1 cellular context compared by ENCODE assay signal in the genomic region with DNA sequence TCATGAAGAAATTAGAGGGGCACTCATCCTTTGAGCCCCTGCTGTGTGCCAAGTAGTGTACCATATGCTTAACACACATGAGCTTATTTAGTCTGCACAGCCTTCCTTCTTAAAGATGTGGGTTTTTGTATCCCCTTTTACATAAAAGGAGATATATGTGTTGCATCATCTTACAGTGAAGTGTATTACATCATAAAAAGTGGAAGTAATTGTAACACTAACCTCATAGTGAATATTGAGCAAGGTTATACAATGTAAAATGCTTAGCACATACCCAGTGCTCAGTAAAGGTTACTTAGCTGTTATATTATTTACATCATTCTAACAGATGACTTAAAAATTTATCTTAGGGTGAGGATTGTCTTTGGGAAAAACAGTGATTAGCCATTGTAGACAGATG.
TF ChIP-seq lines count a peak whose summit lies in the region.

No MANE protein-coding gene starts in this region.

TF ChIP-seq in K562, 482 proteins besides CTCF, POLR2A, EP300 and RAD21 (continued from another document and continues in another):
- TF ChIP-seq, protein P1, sequence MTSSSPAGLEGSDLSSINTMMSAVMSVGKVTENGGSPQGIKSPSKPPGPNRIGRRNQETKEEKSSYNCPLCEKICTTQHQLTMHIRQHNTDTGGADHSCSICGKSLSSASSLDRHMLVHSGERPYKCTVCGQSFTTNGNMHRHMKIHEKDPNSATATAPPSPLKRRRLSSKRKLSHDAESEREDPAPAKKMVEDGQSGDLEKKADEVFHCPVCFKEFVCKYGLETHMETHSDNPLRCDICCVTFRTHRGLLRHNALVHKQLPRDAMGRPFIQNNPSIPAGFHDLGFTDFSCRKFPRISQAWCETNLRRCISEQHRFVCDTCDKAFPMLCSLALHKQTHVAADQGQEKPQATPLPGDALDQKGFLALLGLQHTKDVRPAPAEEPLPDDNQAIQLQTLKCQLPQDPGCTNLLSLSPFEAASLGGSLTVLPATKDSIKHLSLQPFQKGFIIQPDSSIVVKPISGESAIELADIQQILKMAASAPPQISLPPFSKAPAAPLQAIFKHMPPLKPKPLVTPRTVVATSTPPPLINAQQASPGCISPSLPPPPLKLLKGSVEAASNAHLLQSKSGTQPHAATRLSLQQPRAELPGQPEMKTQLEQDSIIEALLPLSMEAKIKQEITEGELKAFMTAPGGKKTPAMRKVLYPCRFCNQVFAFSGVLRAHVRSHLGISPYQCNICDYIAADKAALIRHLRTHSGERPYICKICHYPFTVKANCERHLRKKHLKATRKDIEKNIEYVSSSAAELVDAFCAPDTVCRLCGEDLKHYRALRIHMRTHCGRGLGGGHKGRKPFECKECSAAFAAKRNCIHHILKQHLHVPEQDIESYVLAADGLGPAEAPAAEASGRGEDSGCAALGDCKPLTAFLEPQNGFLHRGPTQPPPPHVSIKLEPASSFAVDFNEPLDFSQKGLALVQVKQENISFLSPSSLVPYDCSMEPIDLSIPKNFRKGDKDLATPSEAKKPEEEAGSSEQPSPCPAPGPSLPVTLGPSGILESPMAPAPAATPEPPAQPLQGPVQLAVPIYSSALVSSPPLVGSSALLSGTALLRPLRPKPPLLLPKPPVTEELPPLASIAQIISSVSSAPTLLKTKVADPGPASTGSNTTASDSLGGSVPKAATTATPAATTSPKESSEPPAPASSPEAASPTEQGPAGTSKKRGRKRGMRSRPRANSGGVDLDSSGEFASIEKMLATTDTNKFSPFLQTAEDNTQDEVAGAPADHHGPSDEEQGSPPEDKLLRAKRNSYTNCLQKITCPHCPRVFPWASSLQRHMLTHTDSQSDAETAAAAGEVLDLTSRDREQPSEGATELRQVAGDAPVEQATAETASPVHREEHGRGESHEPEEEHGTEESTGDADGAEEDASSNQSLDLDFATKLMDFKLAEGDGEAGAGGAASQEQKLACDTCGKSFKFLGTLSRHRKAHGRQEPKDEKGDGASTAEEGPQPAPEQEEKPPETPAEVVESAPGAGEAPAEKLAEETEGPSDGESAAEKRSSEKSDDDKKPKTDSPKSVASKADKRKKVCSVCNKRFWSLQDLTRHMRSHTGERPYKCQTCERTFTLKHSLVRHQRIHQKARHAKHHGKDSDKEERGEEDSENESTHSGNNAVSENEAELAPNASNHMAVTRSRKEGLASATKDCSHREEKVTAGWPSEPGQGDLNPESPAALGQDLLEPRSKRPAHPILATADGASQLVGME (CRISPR knock-in tag; IDR thresholded peaks at IDR 0.05), result no peak
- no peak for TF ChIP-seq BRF1 (IDR thresholded peaks at IDR 0.05; ENCODE audit: borderline replicate concordance, extremely low read depth, insufficient read length)
- TF ChIP-seq, protein P2, sequence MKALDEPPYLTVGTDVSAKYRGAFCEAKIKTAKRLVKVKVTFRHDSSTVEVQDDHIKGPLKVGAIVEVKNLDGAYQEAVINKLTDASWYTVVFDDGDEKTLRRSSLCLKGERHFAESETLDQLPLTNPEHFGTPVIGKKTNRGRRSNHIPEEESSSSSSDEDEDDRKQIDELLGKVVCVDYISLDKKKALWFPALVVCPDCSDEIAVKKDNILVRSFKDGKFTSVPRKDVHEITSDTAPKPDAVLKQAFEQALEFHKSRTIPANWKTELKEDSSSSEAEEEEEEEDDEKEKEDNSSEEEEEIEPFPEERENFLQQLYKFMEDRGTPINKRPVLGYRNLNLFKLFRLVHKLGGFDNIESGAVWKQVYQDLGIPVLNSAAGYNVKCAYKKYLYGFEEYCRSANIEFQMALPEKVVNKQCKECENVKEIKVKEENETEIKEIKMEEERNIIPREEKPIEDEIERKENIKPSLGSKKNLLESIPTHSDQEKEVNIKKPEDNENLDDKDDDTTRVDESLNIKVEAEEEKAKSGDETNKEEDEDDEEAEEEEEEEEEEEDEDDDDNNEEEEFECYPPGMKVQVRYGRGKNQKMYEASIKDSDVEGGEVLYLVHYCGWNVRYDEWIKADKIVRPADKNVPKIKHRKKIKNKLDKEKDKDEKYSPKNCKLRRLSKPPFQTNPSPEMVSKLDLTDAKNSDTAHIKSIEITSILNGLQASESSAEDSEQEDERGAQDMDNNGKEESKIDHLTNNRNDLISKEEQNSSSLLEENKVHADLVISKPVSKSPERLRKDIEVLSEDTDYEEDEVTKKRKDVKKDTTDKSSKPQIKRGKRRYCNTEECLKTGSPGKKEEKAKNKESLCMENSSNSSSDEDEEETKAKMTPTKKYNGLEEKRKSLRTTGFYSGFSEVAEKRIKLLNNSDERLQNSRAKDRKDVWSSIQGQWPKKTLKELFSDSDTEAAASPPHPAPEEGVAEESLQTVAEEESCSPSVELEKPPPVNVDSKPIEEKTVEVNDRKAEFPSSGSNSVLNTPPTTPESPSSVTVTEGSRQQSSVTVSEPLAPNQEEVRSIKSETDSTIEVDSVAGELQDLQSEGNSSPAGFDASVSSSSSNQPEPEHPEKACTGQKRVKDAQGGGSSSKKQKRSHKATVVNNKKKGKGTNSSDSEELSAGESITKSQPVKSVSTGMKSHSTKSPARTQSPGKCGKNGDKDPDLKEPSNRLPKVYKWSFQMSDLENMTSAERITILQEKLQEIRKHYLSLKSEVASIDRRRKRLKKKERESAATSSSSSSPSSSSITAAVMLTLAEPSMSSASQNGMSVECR (CRISPR knock-in tag; IDR thresholded peaks at IDR 0.05), result no peak
- TF ChIP-seq ZNF830 (CRISPR knock-in tag; IDR thresholded peaks at IDR 0.05), result no peak
- no peak for TF ChIP-seq ZNF778 (CRISPR knock-in tag; IDR thresholded peaks at IDR 0.05)
- no peak for TF ChIP-seq ZZZ3 (IDR thresholded peaks at IDR 0.05)
- TF ChIP-seq, protein P3, sequence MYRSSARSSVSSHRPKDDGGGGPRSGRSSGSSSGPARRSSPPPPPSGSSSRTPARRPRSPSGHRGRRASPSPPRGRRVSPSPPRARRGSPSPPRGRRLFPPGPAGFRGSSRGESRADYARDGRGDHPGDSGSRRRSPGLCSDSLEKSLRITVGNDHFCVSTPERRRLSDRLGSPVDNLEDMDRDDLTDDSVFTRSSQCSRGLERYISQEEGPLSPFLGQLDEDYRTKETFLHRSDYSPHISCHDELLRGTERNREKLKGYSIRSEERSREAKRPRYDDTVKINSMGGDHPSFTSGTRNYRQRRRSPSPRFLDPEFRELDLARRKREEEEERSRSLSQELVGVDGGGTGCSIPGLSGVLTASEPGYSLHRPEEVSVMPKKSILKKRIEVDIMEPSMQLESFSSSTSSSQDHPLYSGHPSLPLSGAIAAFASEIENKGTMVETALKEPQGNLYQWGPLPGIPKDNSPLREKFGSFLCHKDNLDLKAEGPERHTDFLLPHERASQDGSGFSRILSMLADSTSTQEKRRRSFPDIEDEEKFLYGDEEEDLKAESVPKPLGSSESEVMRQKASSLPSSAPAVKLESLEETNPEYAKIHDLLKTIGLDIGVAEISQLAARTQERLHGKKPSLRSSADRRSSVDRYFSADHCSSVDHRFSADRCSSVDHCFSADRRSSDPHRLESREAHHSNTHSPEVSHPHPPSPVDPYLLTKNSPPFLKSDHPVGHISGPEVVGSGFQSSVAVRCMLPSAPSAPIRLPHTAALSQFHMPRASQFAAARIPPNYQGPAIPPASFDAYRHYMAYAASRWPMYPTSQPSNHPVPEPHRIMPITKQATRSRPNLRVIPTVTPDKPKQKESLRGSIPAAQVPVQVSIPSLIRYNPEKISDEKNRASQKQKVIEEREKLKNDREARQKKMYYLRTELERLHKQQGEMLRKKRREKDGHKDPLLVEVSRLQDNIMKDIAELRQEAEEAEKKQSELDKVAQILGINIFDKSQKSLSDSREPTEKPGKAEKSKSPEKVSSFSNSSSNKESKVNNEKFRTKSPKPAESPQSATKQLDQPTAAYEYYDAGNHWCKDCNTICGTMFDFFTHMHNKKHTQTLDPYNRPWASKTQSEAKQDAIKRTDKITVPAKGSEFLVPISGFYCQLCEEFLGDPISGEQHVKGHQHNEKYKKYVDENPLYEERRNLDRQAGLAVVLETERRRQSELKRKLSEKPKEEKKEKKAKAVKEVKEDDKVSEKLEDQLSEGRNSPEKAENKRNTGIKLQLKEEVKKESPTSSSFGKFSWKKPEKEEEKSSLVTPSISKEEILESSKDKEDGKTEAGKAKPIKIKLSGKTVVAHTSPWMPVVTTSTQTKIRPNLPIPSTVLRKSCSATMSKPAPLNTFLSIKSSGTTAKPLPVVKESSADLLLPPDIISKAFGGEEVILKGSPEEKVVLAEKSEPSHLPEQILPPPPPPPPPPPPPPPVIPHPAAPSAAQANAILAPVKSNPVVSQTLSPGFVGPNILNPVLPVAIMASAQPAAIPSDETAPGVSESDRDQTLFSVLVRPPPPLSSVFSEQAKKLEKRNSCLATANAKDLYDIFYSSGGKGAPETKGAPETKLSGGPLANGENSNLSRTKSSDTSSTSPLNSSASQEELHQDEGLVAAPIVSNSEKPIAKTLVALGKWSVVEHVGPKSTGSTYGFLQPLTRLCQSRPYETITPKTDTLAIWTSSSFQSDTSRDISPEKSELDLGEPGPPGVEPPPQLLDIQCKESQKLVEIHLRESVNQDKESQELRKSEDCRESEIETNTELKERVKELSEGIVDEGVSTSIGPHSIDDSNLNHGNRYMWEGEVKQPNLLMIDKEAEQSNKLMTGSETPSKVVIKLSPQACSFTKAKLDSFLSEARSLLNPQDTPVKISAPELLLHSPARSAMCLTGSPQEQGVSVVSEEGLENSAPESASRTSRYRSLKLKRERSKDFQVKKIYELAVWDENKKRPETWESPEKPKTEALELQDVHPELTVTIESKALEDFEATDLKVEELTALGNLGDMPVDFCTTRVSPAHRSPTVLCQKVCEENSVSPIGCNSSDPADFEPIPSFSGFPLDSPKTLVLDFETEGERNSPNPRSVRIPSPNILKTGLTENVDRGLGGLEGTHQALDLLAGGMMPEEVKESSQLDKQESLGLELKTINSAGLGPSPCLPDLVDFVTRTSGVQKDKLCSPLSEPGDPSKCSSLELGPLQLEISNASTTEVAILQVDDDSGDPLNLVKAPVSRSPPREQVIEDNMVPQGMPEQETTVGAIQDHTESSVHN (IDR thresholded peaks at IDR 0.05; ENCODE audit: borderline replicate concordance in 1 of 2, low read depth in 1 of 2), result peak in 1 of 2 experiments; percentile 79; a peak in 2 of 4 replicates
- no peak for TF ChIP-seq MEIS2 (IDR thresholded peaks at IDR 0.05; ENCODE audit: partially characterized antibody)
- TF ChIP-seq ATF7 (IDR thresholded peaks at IDR 0.05), result peak; percentile 95
- no peak for TF ChIP-seq HDAC2 (IDR thresholded peaks at IDR 0.05)
- TF ChIP-seq, protein P4, sequence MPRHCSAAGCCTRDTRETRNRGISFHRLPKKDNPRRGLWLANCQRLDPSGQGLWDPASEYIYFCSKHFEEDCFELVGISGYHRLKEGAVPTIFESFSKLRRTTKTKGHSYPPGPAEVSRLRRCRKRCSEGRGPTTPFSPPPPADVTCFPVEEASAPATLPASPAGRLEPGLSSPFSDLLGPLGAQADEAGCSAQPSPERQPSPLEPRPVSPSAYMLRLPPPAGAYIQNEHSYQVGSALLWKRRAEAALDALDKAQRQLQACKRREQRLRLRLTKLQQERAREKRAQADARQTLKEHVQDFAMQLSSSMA (CRISPR knock-in tag; IDR thresholded peaks at IDR 0.05), result peak; percentile 56; the same call in 1 of the 2 replicates
- no peak for TF ChIP-seq WHSC1 (IDR thresholded peaks at IDR 0.05; ENCODE audit: low read length)
- TF ChIP-seq, protein P5, sequence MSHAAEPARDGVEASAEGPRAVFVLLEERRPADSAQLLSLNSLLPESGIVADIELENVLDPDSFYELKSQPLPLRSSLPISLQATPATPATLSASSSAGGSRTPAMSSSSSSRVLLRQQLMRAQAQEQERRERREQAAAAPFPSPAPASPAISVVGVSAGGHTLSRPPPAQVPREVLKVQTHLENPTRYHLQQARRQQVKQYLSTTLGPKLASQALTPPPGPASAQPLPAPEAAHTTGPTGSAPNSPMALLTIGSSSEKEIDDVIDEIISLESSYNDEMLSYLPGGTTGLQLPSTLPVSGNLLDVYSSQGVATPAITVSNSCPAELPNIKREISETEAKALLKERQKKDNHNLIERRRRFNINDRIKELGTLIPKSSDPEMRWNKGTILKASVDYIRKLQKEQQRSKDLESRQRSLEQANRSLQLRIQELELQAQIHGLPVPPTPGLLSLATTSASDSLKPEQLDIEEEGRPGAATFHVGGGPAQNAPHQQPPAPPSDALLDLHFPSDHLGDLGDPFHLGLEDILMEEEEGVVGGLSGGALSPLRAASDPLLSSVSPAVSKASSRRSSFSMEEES (CRISPR knock-in tag; IDR thresholded peaks at IDR 0.05), result no peak
- no peak for TF ChIP-seq ESRRB (CRISPR knock-in tag; IDR thresholded peaks at IDR 0.05; ENCODE audit: borderline replicate concordance)
- TF ChIP-seq, protein P6, sequence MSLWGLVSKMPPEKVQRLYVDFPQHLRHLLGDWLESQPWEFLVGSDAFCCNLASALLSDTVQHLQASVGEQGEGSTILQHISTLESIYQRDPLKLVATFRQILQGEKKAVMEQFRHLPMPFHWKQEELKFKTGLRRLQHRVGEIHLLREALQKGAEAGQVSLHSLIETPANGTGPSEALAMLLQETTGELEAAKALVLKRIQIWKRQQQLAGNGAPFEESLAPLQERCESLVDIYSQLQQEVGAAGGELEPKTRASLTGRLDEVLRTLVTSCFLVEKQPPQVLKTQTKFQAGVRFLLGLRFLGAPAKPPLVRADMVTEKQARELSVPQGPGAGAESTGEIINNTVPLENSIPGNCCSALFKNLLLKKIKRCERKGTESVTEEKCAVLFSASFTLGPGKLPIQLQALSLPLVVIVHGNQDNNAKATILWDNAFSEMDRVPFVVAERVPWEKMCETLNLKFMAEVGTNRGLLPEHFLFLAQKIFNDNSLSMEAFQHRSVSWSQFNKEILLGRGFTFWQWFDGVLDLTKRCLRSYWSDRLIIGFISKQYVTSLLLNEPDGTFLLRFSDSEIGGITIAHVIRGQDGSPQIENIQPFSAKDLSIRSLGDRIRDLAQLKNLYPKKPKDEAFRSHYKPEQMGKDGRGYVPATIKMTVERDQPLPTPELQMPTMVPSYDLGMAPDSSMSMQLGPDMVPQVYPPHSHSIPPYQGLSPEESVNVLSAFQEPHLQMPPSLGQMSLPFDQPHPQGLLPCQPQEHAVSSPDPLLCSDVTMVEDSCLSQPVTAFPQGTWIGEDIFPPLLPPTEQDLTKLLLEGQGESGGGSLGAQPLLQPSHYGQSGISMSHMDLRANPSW (CRISPR knock-in tag; IDR thresholded peaks at IDR 0.05), result no peak
- TF ChIP-seq RBM15 (IDR thresholded peaks at IDR 0.05; ENCODE audit: insufficient read depth, low read length), result no peak
- TF ChIP-seq SMARCE1 (IDR thresholded peaks at IDR 0.05), result 0 out of 2 replicates have a peak, but pooled peaks have one; percentile 39
- TF ChIP-seq MAFF (IDR thresholded peaks at IDR 0.05; ENCODE audit: low read length), result no peak
- TF ChIP-seq BHLHE40 (IDR thresholded peaks at IDR 0.05; ENCODE audit: low read length), result no peak
- no peak for TF ChIP-seq PCBP2 (IDR thresholded peaks at IDR 0.05; ENCODE audit: low read depth, low read length, poor library complexity, severe bottlenecking)
- no peak for TF ChIP-seq FOSL1 (tag; conservative IDR thresholded peaks at IDR 0.05)
- TF ChIP-seq, protein P7, sequence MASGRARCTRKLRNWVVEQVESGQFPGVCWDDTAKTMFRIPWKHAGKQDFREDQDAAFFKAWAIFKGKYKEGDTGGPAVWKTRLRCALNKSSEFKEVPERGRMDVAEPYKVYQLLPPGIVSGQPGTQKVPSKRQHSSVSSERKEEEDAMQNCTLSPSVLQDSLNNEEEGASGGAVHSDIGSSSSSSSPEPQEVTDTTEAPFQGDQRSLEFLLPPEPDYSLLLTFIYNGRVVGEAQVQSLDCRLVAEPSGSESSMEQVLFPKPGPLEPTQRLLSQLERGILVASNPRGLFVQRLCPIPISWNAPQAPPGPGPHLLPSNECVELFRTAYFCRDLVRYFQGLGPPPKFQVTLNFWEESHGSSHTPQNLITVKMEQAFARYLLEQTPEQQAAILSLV (tag; IDR thresholded peaks at IDR 0.05), result peak; percentile 87
- no peak for TF ChIP-seq ZNF431 (CRISPR knock-in tag; IDR thresholded peaks at IDR 0.05)
- TF ChIP-seq ZNF384 (IDR thresholded peaks at IDR 0.05; ENCODE audit: low read depth, low read length), result no peak
- no peak for TF ChIP-seq HLTF (IDR thresholded peaks at IDR 0.05)
- TF ChIP-seq ETV5 (CRISPR knock-in tag; IDR thresholded peaks at IDR 0.05; ENCODE audit: low read depth), result no peak
- TF ChIP-seq NCOA1 (IDR thresholded peaks at IDR 0.05; ENCODE audit: low read depth), result 0 out of 2 replicates have a peak, but pooled peaks have one; percentile 42
